19 cellular contexts compared by ENCODE assay signal in genomic region chr5:134055015-134055414, GRCh38. TPM values are rescaled to one million over a fixed set of nuclear protein-coding genes. Genes with fewer than 3 reads are reported as not detected.
A peak's percentile ranks its signal among the peaks of the same experiment; 100 is the strongest.
DNase-seq lines count a peak whose midpoint lies in the region; ATAC-seq and TF ChIP-seq lines count a peak whose summit lies in the region.
"Had no signal": no experiment of that assay in that cellular context is flagged by ENCODE, and none has a peak within 500 bp of the region (broad histone marks: within the 10 kb centered on the region; RNA-seq: fewer than 3 reads in every experiment).

No MANE protein-coding gene starts in this region.

- no CpG with 5 or more reads among the region's 5 CpGs for WGBS in neuronal stem cell (ENCODE audit: extremely low coverage in 2 of 2, insufficient read length in 2 of 2, insufficient replicate concordance in 1 of 2), 2 donors

- peak overlapping the region; percentile 60 for H3K23ac ChIP-seq in neuronal stem cell (ENCODE audit: low read depth, low read length, poor library complexity)

- POLR2A ChIA-PET in WTC11 (lab: Charles Lee) = no interaction called here

- H3K27me3 Mint-ChIP-seq in activated T-cell treated with anti-CD3 and anti-CD28 coated beads, Interleukin-2, amount 50 U/mL, for 24 hours = no peaks in the 10 kb centered on the region
- no peaks in the 10 kb centered on the region for H3K27me3 Mint-ChIP-seq in activated T-cell treated with anti-CD3 and anti-CD28 coated beads, Interleukin-2, amount 50 U/mL, for 72 hours (ENCODE audit: low read depth)
- peaks cover 14% of the 10 kb centered on the region for H3K27me3 Mint-ChIP-seq in WTC11 (ENCODE audit: low read depth)

- H3K9me3 Mint-ChIP-seq in activated T-cell treated with anti-CD3 and anti-CD28 coated beads, Interleukin-2, amount 50 U/mL, for 24 hours = no peaks in the 10 kb centered on the region
- no peaks in the 10 kb centered on the region for H3K9me3 Mint-ChIP-seq in activated T-cell treated with anti-CD3 and anti-CD28 coated beads, Interleukin-2, amount 50 U/mL, for 72 hours
- H3K9me3 Mint-ChIP-seq in WTC11 = no peaks in the 10 kb centered on the region
- H3K9me3 Mint-ChIP-seq: CD8-positive, alpha-beta T cell; HFFc6 had no signal

- H2AK5ac ChIP-seq in neuronal stem cell (ENCODE audit: low read depth, low read length) = peak overlapping the region; percentile 93

- H2BK12ac ChIP-seq in neuronal stem cell (ENCODE audit: low read length) = peak overlapping the region; percentile 63

- H3K9me3 ChIP-seq in DND-41 (ENCODE audit: insufficient read depth, low read length, severe bottlenecking) (no peaks in the 10 kb centered on the region), neuronal stem cell (replicated peaks in 1 of 2; ENCODE audit: control insufficient read depth in 2 of 2, insufficient read depth in 1 of 2, low read depth in 1 of 2, low read length in 2 of 2) (no peaks in the 10 kb centered on the region)
- H3K9me3 ChIP-seq: A549, MG63 had no signal

- H3K4me1 ChIP-seq in DND-41 (ENCODE audit: insufficient read depth, low read length) (peaks cover 21% of the 10 kb centered on the region), neuronal stem cell (ENCODE audit: control insufficient read depth in 2 of 2, insufficient read depth in 1 of 2, low read depth in 1 of 2, low read length in 2 of 2) (peaks cover 2 to 8% of the 10 kb centered on the region in 2 donors)

- no peak overlapping the region for H3K4ac ChIP-seq in neuronal stem cell (ENCODE audit: low read length)

- H2BK5ac ChIP-seq in neuronal stem cell (ENCODE audit: low read length) = no peak overlapping the region

- H3K14ac ChIP-seq in neuronal stem cell (ENCODE audit: low read length) = peak overlapping the region; percentile 38

- H3K4me1 Mint-ChIP-seq in activated T-cell treated with anti-CD3 and anti-CD28 coated beads, Interleukin-2, amount 50 U/mL, for 24 hours (ENCODE audit: low read depth) = peaks cover 64% of the 10 kb centered on the region
- peaks cover 65% of the 10 kb centered on the region for H3K4me1 Mint-ChIP-seq in activated T-cell treated with anti-CD3 and anti-CD28 coated beads, Interleukin-2, amount 50 U/mL, for 72 hours (ENCODE audit: low read depth)
- peaks cover 46% of the 10 kb centered on the region for H3K4me1 Mint-ChIP-seq in WTC11

- H2AFZ ChIP-seq in DND-41 (ENCODE audit: low read depth, low read length) (no peak overlapping the region), neuronal stem cell (ENCODE audit: low read length) (no peak overlapping the region)

- no peaks in the 10 kb centered on the region for H3K36me3 Mint-ChIP-seq in activated T-cell treated with anti-CD3 and anti-CD28 coated beads, Interleukin-2, amount 50 U/mL, for 24 hours (ENCODE audit: low read depth)
- peaks cover 0 to 1% of the 10 kb centered on the region in 2 donors for H3K36me3 Mint-ChIP-seq in activated T-cell treated with anti-CD3 and anti-CD28 coated beads, Interleukin-2, amount 50 U/mL, for 72 hours (ENCODE audit: insufficient read depth in 2 of 2)
- no peaks in the 10 kb centered on the region for H3K36me3 Mint-ChIP-seq in WTC11
- H3K36me3 Mint-ChIP-seq: CD8-positive, alpha-beta T cell had no signal

- H4K91ac ChIP-seq in neuronal stem cell (ENCODE audit: low read depth, low read length, poor library complexity) = peak overlapping the region; percentile 3

- H3K79me1 ChIP-seq in neuronal stem cell (ENCODE audit: low read depth, low read length) = peaks cover 2% of the 10 kb centered on the region

- no peak overlapping the region for H3K4me3 Mint-ChIP-seq in activated T-cell treated with anti-CD3 and anti-CD28 coated beads, Interleukin-2, amount 50 U/mL, for 24 hours
- no peak overlapping the region for H3K4me3 Mint-ChIP-seq in activated T-cell treated with anti-CD3 and anti-CD28 coated beads, Interleukin-2, amount 50 U/mL, for 72 hours
- no peak overlapping the region for H3K4me3 Mint-ChIP-seq in WTC11
- H3K4me3 Mint-ChIP-seq: CD8-positive, alpha-beta T cell; HFFc6 had no signal

- no peak overlapping the region for H3K18ac ChIP-seq in neuronal stem cell (ENCODE audit: low read length)

- H3K27ac ChIP-seq in DND-41 (ENCODE audit: low read length) (no peak overlapping the region), neuronal stem cell (replicated peaks; ENCODE audit: low read length) (no peak overlapping the region)
- H3K27ac ChIP-seq: A549, HL-60 had no signal

- no peak for TF ChIP-seq CTCF in DND-41 (IDR thresholded peaks at IDR 0.05; ENCODE audit: borderline replicate concordance, extremely low read depth, low read length, poor library complexity, severe bottlenecking)
- TF ChIP-seq CTCF in WTC11 (IDR thresholded peaks at IDR 0.05) = no peak

- H3K79me2 ChIP-seq in DND-41 (ENCODE audit: insufficient read depth, low read length) = no peaks in the 10 kb centered on the region

- no peak overlapping the region for H4K8ac ChIP-seq in neuronal stem cell (ENCODE audit: low read depth, low read length)

- CTCF ChIA-PET in WTC11 (lab: Charles Lee) = interaction anchor here (0.6 to 5.5 kb wide), 5 partner anchors 15 to 1000 kb away, joined by 3 to 47 read pairs (median 8); no protein-coding TSS in a partner anchor

- ATAC-seq in activated T-cell treated with anti-CD3 and anti-CD28 coated beads, Interleukin-2, amount 50 U/mL, for 72 hours (replicated peaks in 1 of 2) = no peak
- ATAC-seq in DND-41 (ENCODE audit: insufficient read depth, low read depth) (no peak), WTC11 (no peak), GM18517 (IDR thresholded peaks at IDR 0.05; ENCODE audit: unreplicated experiment) (no peak)
- ATAC-seq: A549; CD8-positive, alpha-beta T cell; K562; Right ventricle myocardium inferior had no signal

- no peak overlapping the region for H3K9ac ChIP-seq in DND-41 (ENCODE audit: low read depth, low read length)
- peak overlapping the region; percentile 70 for H3K9ac ChIP-seq in neuronal stem cell (ENCODE audit: low read depth, low read length, poor library complexity)

- in situ Hi-C loops in G401 (cut with HindIII; ENCODE audit: low sequenced_read_pairs) = no loop called here

- H3K4me2 ChIP-seq in DND-41 (ENCODE audit: insufficient read depth, low read length) = no peak overlapping the region
- H3K4me2 ChIP-seq in neuronal stem cell (ENCODE audit: insufficient read depth, low read length, poor library complexity, severe bottlenecking) = no peak overlapping the region
- H3K4me2 ChIP-seq: A549 had no signal

- H2BK120ac ChIP-seq in neuronal stem cell (ENCODE audit: low read depth, low read length) = no peak overlapping the region

- H2BK15ac ChIP-seq in neuronal stem cell (ENCODE audit: low read length) = no peak overlapping the region

- DNase-seq in activated T-cell treated with anti-CD3 and anti-CD28 coated beads, Interleukin-2, amount 50 U/mL, for 24 hours = peak; percentile 23
- DNase-seq in activated T-cell treated with anti-CD3 and anti-CD28 coated beads, Interleukin-2, amount 50 U/mL, for 72 hours = no peak
- peak; percentile 22 for DNase-seq in DND-41
- no peak for DNase-seq in WTC11 (ENCODE audit: low spot score)
- no peak for DNase-seq in neuronal stem cell (ENCODE audit: low spot score)
- no peak for DNase-seq in activated CD8-positive, alpha-beta memory T cell treated with anti-CD3 and anti-CD28 coated beads for 24 hours
- no peak for DNase-seq in G401 (ENCODE audit: low spot score)
- DNase-seq: CD8-positive, alpha-beta T cell; GOT3; HFFc6; MG63; NCI-H1092 treated with DMSO at 0.1 percent for 48 hours; NCI-H1694; NCI-H345 had no signal

- H3K27me3 ChIP-seq in DND-41 (ENCODE audit: insufficient read depth, low read length, poor library complexity) (no peaks in the 10 kb centered on the region), neuronal stem cell (ENCODE audit: control insufficient read depth in 3 of 3, insufficient read depth in 3 of 3, low read depth in 1 of 3, low read length in 3 of 3) (peaks cover 0 to 10% (median 0%) of the 10 kb centered on the region in 3 experiments)
- H3K27me3 ChIP-seq: MG63 had no signal

- H3K36me3 ChIP-seq in DND-41 (ENCODE audit: insufficient read depth, low read length) (no peaks in the 10 kb centered on the region), neuronal stem cell (replicated peaks in 1 of 2; ENCODE audit: control insufficient read depth in 2 of 2, insufficient read depth in 2 of 2, low read length in 2 of 2) (no peaks in the 10 kb centered on the region)
- H3K36me3 ChIP-seq: MG63 had no signal

- no peak overlapping the region for H3K27ac Mint-ChIP-seq in activated T-cell treated with anti-CD3 and anti-CD28 coated beads, Interleukin-2, amount 50 U/mL, for 24 hours
- H3K27ac Mint-ChIP-seq in activated T-cell treated with anti-CD3 and anti-CD28 coated beads, Interleukin-2, amount 50 U/mL, for 72 hours = no peak overlapping the region
- H3K27ac Mint-ChIP-seq in WTC11 = peak overlapping the region; percentile 30; the same call in 1 of the 2 replicates
- H3K27ac Mint-ChIP-seq: HFFc6 had no signal

- no peak overlapping the region for H3K4me3 ChIP-seq in DND-41 (ENCODE audit: low read depth in 1 of 2, low read length in 2 of 2)
- no peak overlapping the region for H3K4me3 ChIP-seq in neuronal stem cell (ENCODE audit: low read length in 2 of 2)
- H3K4me3 ChIP-seq: A549, K562, MG63 had no signal

- 0 out of 2 replicates have a peak, but pooled peaks cover 3% of the 10 kb centered on the region for H4K20me1 ChIP-seq in DND-41 (ENCODE audit: insufficient read depth, low read length)

TF ChIP-seq in WTC11, 78 proteins besides CTCF, POLR2A, EP300 and RAD21 (continues in another document):
- no peak for TF ChIP-seq MLX (CRISPR knock-in tag; IDR thresholded peaks at IDR 0.05)

RNA-seq across cellular contexts. Expression of gene VDAC1, which starts 50.2 kb away (rescaled TPM):
- total RNA-seq in activated T-cell treated with anti-CD3 and anti-CD28 coated beads, Interleukin-2, amount 50 U/mL, for 72 hours = 100 to 1,000 TPM; 252 to 258 TPM
- 266 to 274 TPM (median 268 TPM) in 3 replicates for total RNA-seq in WTC11 (2021)
- 153 TPM for polyA plus RNA-seq in neuronal stem cell (2013, experiment 1 of 2)
- polyA plus RNA-seq in neuronal stem cell (2013, experiment 2 of 2) = 152 TPM
- total RNA-seq in G401 (2014; rRNA removed; shearing (Covaris generic)) = 410 and 470 TPM in 2 replicates

RNA-seq across cellular contexts. Expression of gene TCF7, which starts 59.5 kb away (rescaled TPM):
- 100 to 1,000 TPM; 142 to 265 TPM for total RNA-seq in activated T-cell treated with anti-CD3 and anti-CD28 coated beads, Interleukin-2, amount 50 U/mL, for 72 hours
- total RNA-seq in WTC11 (2021) = 8.9 to 11.3 TPM (median 9.6 TPM) in 3 replicates
- polyA plus RNA-seq in neuronal stem cell (2013, experiment 1 of 2) = 4.1 TPM
- polyA plus RNA-seq in neuronal stem cell (2013, experiment 2 of 2) = 4.2 TPM
- total RNA-seq in G401 (2014; rRNA removed; shearing (Covaris generic)) = 5.0 and 11.1 TPM in 2 replicates

Comparison
In these comparisons a context has a peak if more than half of its experiments do, and no peak if none do; other contexts are left out.
1. DNase-seq: peak in activated T-cell treated with anti-CD3 and anti-CD28 coated beads, Interleukin-2, amount 50 U/mL, for 24 hours (single experiment) and DND-41 (single experiment); none in activated T-cell treated with anti-CD3 and anti-CD28 coated beads, Interleukin-2, amount 50 U/mL, for 72 hours (0 of 2), WTC11 (single experiment), neuronal stem cell (single experiment), activated CD8-positive, alpha-beta memory T cell treated with anti-CD3 and anti-CD28 coated beads for 24 hours (single experiment) and G401 (single experiment).
2. RNA of gene TCF7, which starts 59.5 kb away (total RNA-seq): 142 to 265 TPM in activated T-cell treated with anti-CD3 and anti-CD28 coated beads, Interleukin-2, amount 50 U/mL, for 72 hours; 8.9 to 11.3 TPM in WTC11 and 5.0 to 11.1 TPM in G401; every median in the first group is over 10 times any median in the second.